In genomic region chr5:171387970-171388815, GRCh38 we compare ENCODE assay signal across 8 cellular contexts. TPM values are rescaled to one million over a fixed set of nuclear protein-coding genes. Genes with fewer than 3 reads are reported as not detected.
DNase-seq lines count a peak whose midpoint lies in the region; FAIRE-seq and TF ChIP-seq lines count a peak whose summit lies in the region.

No MANE protein-coding gene starts in this region.

- DNase-seq in H4 (ENCODE audit: low spot score) (peak; percentile 82), MG63 (peak; percentile 93), T-helper 22 cell (ENCODE audit: low read depth) (peak; percentile 70), astrocyte (ENCODE audit: low read depth) (peak; percentile 56), hepatocyte (ENCODE audit: low spot score) (peak; percentile 89), retinal pigment epithelial cell (ENCODE audit: low read depth) (peak; percentile 30), OCI-M2 (lab: John Stamatoyannopoulos, UW; ENCODE audit: unreplicated experiment) (no peak)

- H3K27ac ChIP-seq in astrocyte (ENCODE audit: low read depth, low read length) = peak overlapping the region; percentile 87
- peak overlapping the region; percentile 94 for H3K27ac ChIP-seq in hepatocyte

- no peaks in the 10 kb centered on the region for H3K9me2 ChIP-seq in hepatocyte (replicated peaks; ENCODE audit: insufficient read depth)

- TF ChIP-seq CTCF in astrocyte (IDR thresholded peaks at IDR 0.05; ENCODE audit: insufficient read depth, low read depth, low read length) (no peak), hepatocyte (IDR thresholded peaks at IDR 0.05; ENCODE audit: poor library complexity) (no peak), retinal pigment epithelial cell (conservative IDR thresholded peaks at IDR 0.05; ENCODE audit: low read depth, low read length) (no peak)

- peaks cover 55% of the 10 kb centered on the region for H3K36me3 ChIP-seq in MG63
- H3K36me3 ChIP-seq in astrocyte (ENCODE audit: insufficient read depth, low read length) = peaks cover 29% of the 10 kb centered on the region
- peaks cover 3% of the 10 kb centered on the region for H3K36me3 ChIP-seq in hepatocyte (replicated peaks; ENCODE audit: insufficient read depth, low read depth)

- H2AFZ ChIP-seq in astrocyte (ENCODE audit: low read depth, low read length) (no peak overlapping the region), hepatocyte (no peak overlapping the region)

- H3K27me3 Mint-ChIP-seq in astrocyte (ENCODE audit: low read depth, unreplicated experiment) = peaks cover under 1% of the 10 kb centered on the region

- peaks cover 55% of the 10 kb centered on the region for H3K79me2 ChIP-seq in astrocyte (ENCODE audit: insufficient read depth, low read length)
- peaks cover 54% of the 10 kb centered on the region for H3K79me2 ChIP-seq in hepatocyte

- H3K4me1 Mint-ChIP-seq in astrocyte (ENCODE audit: low read depth, unreplicated experiment) = peaks cover 8% of the 10 kb centered on the region

- H3K4me2 ChIP-seq in astrocyte (ENCODE audit: low read length) = peak overlapping the region; percentile 93
- peak overlapping the region; percentile 88 for H3K4me2 ChIP-seq in hepatocyte

- H3K36me3 Mint-ChIP-seq in astrocyte (ENCODE audit: low read depth, unreplicated experiment) = peaks cover 8% of the 10 kb centered on the region

- H4K20me1 ChIP-seq in astrocyte (ENCODE audit: insufficient read depth, low read length) (peaks cover 54% of the 10 kb centered on the region), hepatocyte (ENCODE audit: insufficient read depth, poor library complexity, severe bottlenecking) (peaks cover 51% of the 10 kb centered on the region)

- FAIRE-seq in astrocyte (lab: Jason Lieb, UNC) = no peak

- peak overlapping the region; percentile 97 for H3K27ac Mint-ChIP-seq in astrocyte (ENCODE audit: unreplicated experiment)

- H3K4me3 Mint-ChIP-seq in astrocyte (ENCODE audit: unreplicated experiment) = peak overlapping the region; percentile 96

- no peaks in the 10 kb centered on the region for H3K9me3 Mint-ChIP-seq in astrocyte (ENCODE audit: unreplicated experiment)

- H3K9me3 ChIP-seq in MG63 (no peaks in the 10 kb centered on the region), astrocyte (ENCODE audit: insufficient read depth, low read depth, low read length) (no peaks in the 10 kb centered on the region), hepatocyte (ENCODE audit: low read depth) (no peaks in the 10 kb centered on the region)

- peaks cover 23% of the 10 kb centered on the region for H3K4me1 ChIP-seq in astrocyte (ENCODE audit: insufficient read depth, low read length)
- H3K4me1 ChIP-seq in hepatocyte (ENCODE audit: insufficient read depth) = peaks cover 26% of the 10 kb centered on the region

- 1% methylated on average over 42 of the region's 56 CpGs for WGBS in hepatocyte (ENCODE audit: low lambda C conversion rate, missing lambda C conversion rate)

- H3K27me3 ChIP-seq in MG63 = no peaks in the 10 kb centered on the region
- no peaks in the 10 kb centered on the region for H3K27me3 ChIP-seq in astrocyte (ENCODE audit: insufficient read depth, low read length)
- no peaks in the 10 kb centered on the region for H3K27me3 ChIP-seq in hepatocyte

- H3K4me3 ChIP-seq in GM08714 (ENCODE audit: low read length) = peak overlapping the region; percentile 84
- peak overlapping the region; percentile 96 for H3K4me3 ChIP-seq in MG63
- H3K4me3 ChIP-seq in astrocyte (ENCODE audit: insufficient read depth, low read depth, low read length) = peak overlapping the region; percentile 91
- peak overlapping the region; percentile 54 for H3K4me3 ChIP-seq in hepatocyte
- peak overlapping the region; percentile 90 for H3K4me3 ChIP-seq in retinal pigment epithelial cell (ENCODE audit: low read length)

- peak overlapping the region; percentile 99 for H3K9ac ChIP-seq in astrocyte (ENCODE audit: low read length)

RNA-seq across cellular contexts. Expression of gene NPM1, which starts 0.5 kb away (rescaled TPM):
- 2,050 and 2,786 TPM in 2 replicates for total RNA-seq in H4 (2014; rRNA removed; shearing (Covaris generic))
- total RNA-seq in MG63 (2014; rRNA removed; shearing (Covaris generic); ENCODE audit: low replicate concordance) = 3,857 and 4,723 TPM in 2 replicates
- 1,191 and 1,219 TPM in 2 replicates for total RNA-seq in astrocyte
- total RNA-seq in hepatocyte = 1,088 and 1,095 TPM in 2 replicates
- polyA plus RNA-seq in hepatocyte = 373 and 443 TPM in 2 replicates

RNA-seq across cellular contexts. Expression of gene FGF18, which starts 31.3 kb away (rescaled TPM):
- total RNA-seq in H4 (2014; rRNA removed; shearing (Covaris generic)) = not detected in 2 replicates
- 7.8 and 11.2 TPM in 2 replicates for total RNA-seq in MG63 (2014; rRNA removed; shearing (Covaris generic); ENCODE audit: low replicate concordance)
- total RNA-seq in astrocyte = 0.89 and 1.2 TPM in 2 replicates
- 1.00 and 2.2 TPM in 2 replicates for total RNA-seq in hepatocyte
- 6.5 and 7.2 TPM in 2 replicates for polyA plus RNA-seq in hepatocyte
